Comparison of ENCODE assay signal across 8 cellular contexts in genomic region chr19:10769533-10770491, GRCh38. TPM values are rescaled to one million over a fixed set of nuclear protein-coding genes. Genes with fewer than 3 reads are reported as not detected.
DNase-seq lines count a peak whose midpoint lies in the region; ATAC-seq and TF ChIP-seq lines count a peak whose summit lies in the region.

No MANE protein-coding gene starts in this region.

- H4K20me1 ChIP-seq in PC-9 (ENCODE audit: insufficient read depth) = peaks cover 3% of the 10 kb centered on the region; the same call in 1 of the 2 replicates

- H3F3A ChIP-seq in PC-9 (ENCODE audit: insufficient read depth, low read depth) = peaks cover 25% of the 10 kb centered on the region

- H3K4me1 ChIP-seq in PC-9 (replicated peaks; ENCODE audit: insufficient read depth) (peaks cover 22% of the 10 kb centered on the region), muscle layer of colon (ENCODE audit: insufficient read depth, low read length) (peaks cover 30% of the 10 kb centered on the region)

- CTCF ChIA-PET in CD4-positive, alpha-beta T cell (lab: Charles Lee) = interaction anchor here (0.8 to 3.9 kb wide), 5 partner anchors 10 to 68 kb away, joined by 3 to 19 read pairs (median 3); partner anchors contain the start of gene DNM2
- CTCF ChIA-PET in PC-9 (lab: Charles Lee) = interaction anchor here (0.8 to 1.5 kb wide), 2 partner anchors 95 to 342 kb away, joined by 3 read pairs; no protein-coding TSS in a partner anchor

- 0 out of 2 replicates have a peak, but pooled peaks cover 5% of the 10 kb centered on the region for H3K36me3 ChIP-seq in PC-9 (ENCODE audit: low read depth)
- H3K36me3 ChIP-seq in muscle layer of colon (ENCODE audit: insufficient read depth, low read length) = peaks cover 14% of the 10 kb centered on the region

- peak overlapping the region; percentile 2 for H3K27ac ChIP-seq in CD4-positive, alpha-beta T cell (ENCODE audit: low read depth, low read length)
- H3K27ac ChIP-seq in PC-9 = no peak overlapping the region
- peak overlapping the region; percentile 38 for H3K27ac ChIP-seq in muscle layer of colon (ENCODE audit: low read depth, low read length)

- intact Hi-C loops in CD4-positive, alpha-beta T cell (cut with DNase I, micrococcal nuclease) = loop anchor here (1.0 to 5.0 kb wide), 2 partner anchors 53 to 92 kb away; no protein-coding TSS in a partner anchor
- intact Hi-C loops in PC-9 (cut with micrococcal nuclease; ENCODE audit: unreplicated experiment) = loop anchor here (1.0 kb wide), 1 partner anchor 53 kb away; no protein-coding TSS in a partner anchor

- no peaks in the 10 kb centered on the region for H3K9me2 ChIP-seq in PC-9 (ENCODE audit: insufficient read depth)

- peak in 4 of 10 experiments; percentile 16 to 32 (median 26) for DNase-seq in CD4-positive, alpha-beta T cell
- DNase-seq in PC-9 (no peak), epithelial cell of proximal tubule (ENCODE audit: low read depth) (no peak), NCI-H2196 (lab: John Stamatoyannopoulos, UW; ENCODE audit: unreplicated experiment) (no peak), NOMO-1 treated with DMSO at 0.1 percent for 48 hours (lab: John Stamatoyannopoulos, UW; ENCODE audit: unreplicated experiment) (no peak), NCI-H446 treated with DMSO at 0.1 percent for 48 hours (lab: John Stamatoyannopoulos, UW) (no peak)
- no peak for DNase-seq in activated effector memory CD4-positive, alpha-beta T cell treated with Interleukin-2 at 50 U/mL for 16 hours

- H3K4me3 Mint-ChIP-seq in CD4-positive, alpha-beta T cell = no peak overlapping the region

- peaks cover 40% of the 10 kb centered on the region for H3K4me1 Mint-ChIP-seq in CD4-positive, alpha-beta T cell (ENCODE audit: low read depth)

- H3K4me3 ChIP-seq in PC-9 = no peak overlapping the region
- H3K4me3 ChIP-seq in epithelial cell of proximal tubule (ENCODE audit: low read depth, low read length) = no peak overlapping the region
- H3K4me3 ChIP-seq in muscle layer of colon (ENCODE audit: low read depth in 1 of 2, low read length in 2 of 2) = no peak overlapping the region

- peak; percentile 72 for ATAC-seq in CD4-positive, alpha-beta T cell (ENCODE audit: poor library complexity)

- H3K36me3 Mint-ChIP-seq in CD4-positive, alpha-beta T cell (ENCODE audit: low read depth) = peaks cover 45% of the 10 kb centered on the region

- H3K27me3 Mint-ChIP-seq in CD4-positive, alpha-beta T cell = no peaks in the 10 kb centered on the region

- no peak overlapping the region for H2AFZ ChIP-seq in PC-9

- peaks cover 29% of the 10 kb centered on the region for H3K79me2 ChIP-seq in PC-9 (ENCODE audit: low read depth)

- TF ChIP-seq CTCF in CD4-positive, alpha-beta T cell (IDR thresholded peaks at IDR 0.05) = peak; percentile 41
- TF ChIP-seq CTCF in PC-9 (conservative IDR thresholded peaks at IDR 0.05) (peak; percentile 44; the same call in 1 of the 2 replicates), epithelial cell of proximal tubule (conservative IDR thresholded peaks at IDR 0.05; ENCODE audit: low read depth, low read length) (peak; percentile 58)

- no peaks in the 10 kb centered on the region for H3K27me3 ChIP-seq in CD4-positive, alpha-beta T cell (ENCODE audit: control insufficient read depth, insufficient read depth, low read length)
- H3K27me3 ChIP-seq in PC-9 (ENCODE audit: insufficient read depth, low read depth) = no peaks in the 10 kb centered on the region
- H3K27me3 ChIP-seq in muscle layer of colon (ENCODE audit: control insufficient read depth in 1 of 2, insufficient read depth in 2 of 2, low read length in 2 of 2) = no peaks in the 10 kb centered on the region

- no TSS peak for BruUV-seq in PC-9 (replicated peaks; lab: Mats Ljungman, UMichigan)

- no peak overlapping the region for H3K4me2 ChIP-seq in PC-9

- H3K9ac ChIP-seq in muscle layer of colon (ENCODE audit: low read length) = no peak overlapping the region

- POLR2A ChIA-PET in CD4-positive, alpha-beta T cell (lab: Charles Lee) = interaction anchor here (0.9 to 5.9 kb wide), 4 partner anchors 10 to 51 kb away, joined by 3 to 25 read pairs (median 6); partner anchors contain the start of gene DNM2
- POLR2A ChIA-PET in PC-9 (lab: Charles Lee; ENCODE audit: unreplicated experiment) = no interaction called here

- no peaks in the 10 kb centered on the region for H3K9me3 ChIP-seq in CD4-positive, alpha-beta T cell (ENCODE audit: control insufficient read depth, low read length)
- H3K9me3 ChIP-seq in PC-9 (ENCODE audit: insufficient read depth, low read depth) (no peaks in the 10 kb centered on the region), muscle layer of colon (ENCODE audit: low read length) (no peaks in the 10 kb centered on the region)

- peak overlapping the region; percentile 75 for H3K27ac Mint-ChIP-seq in CD4-positive, alpha-beta T cell

- H3K9me3 Mint-ChIP-seq in CD4-positive, alpha-beta T cell = no peaks in the 10 kb centered on the region

RNA-seq across cellular contexts. Expression of gene DNM2, which starts 51.9 kb away (rescaled TPM):
- 100 to 1,000 TPM; 279 to 286 TPM for total RNA-seq in CD4-positive, alpha-beta T cell
- total RNA-seq in PC-9 (2021) = 169 and 188 TPM in 2 replicates
- 94.5 and 103 TPM in 2 replicates for total RNA-seq in epithelial cell of proximal tubule
